ENCODE assay signal across 9 cellular contexts in the genomic region with DNA sequence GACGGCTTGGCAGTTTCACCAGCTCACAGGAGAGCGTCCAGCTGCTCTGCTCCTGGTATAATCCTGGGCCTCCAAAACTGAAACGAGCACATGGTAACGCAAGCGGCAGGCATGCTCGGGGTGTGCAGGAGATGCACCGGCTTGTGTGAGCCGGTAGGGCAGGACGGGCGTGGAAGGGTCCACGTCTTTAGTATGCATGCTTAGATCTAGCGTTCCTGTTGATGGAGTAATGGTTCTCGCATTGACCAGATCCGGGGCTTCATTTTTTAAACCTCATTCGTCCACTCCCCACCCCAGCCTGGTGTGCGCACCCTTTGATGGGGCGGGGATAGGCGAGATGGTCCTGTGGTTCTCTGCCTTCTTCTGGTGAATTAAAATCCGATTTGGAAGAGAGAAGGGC. TPM values are rescaled to one million over a fixed set of nuclear protein-coding genes. Genes with fewer than 3 reads are reported as not detected.
DNase-seq lines count a peak whose midpoint lies in the region; ATAC-seq and TF ChIP-seq lines count a peak whose summit lies in the region.
"Had no signal": no experiment of that assay in that cellular context is flagged by ENCODE, and none has a peak within 500 bp of the region (broad histone marks: within the 10 kb centered on the region; RNA-seq: fewer than 3 reads in every experiment).

No MANE protein-coding gene starts in this region.

- H3K4me3 ChIP-seq in HEK293 (ENCODE audit: low read depth, low read length) = peak overlapping the region; percentile 37
- H3K4me3 ChIP-seq in Panc1 (ENCODE audit: low read depth in 2 of 2, low read length in 2 of 2) = peak overlapping the region; percentile 30 to 31
- H3K4me3 ChIP-seq in ectodermal cell (ENCODE audit: insufficient read depth, low read depth, low read length) = peak overlapping the region; percentile 61
- H3K4me3 ChIP-seq in tibial nerve = peak overlapping the region; percentile 51 to 72 (median 56)

- peak in 1 of 2 donors; percentile 5 for TF ChIP-seq EP300 in tibial nerve (IDR thresholded peaks at IDR 0.05)

- BruUV-seq in Panc1 (replicated peaks; lab: Mats Ljungman, UMichigan) = no TSS peak

- H3K36me3 Mint-ChIP-seq in activated CD4-positive, alpha-beta T cell treated with anti-CD3 and anti-CD28 coated beads, Interleukin-2, amount 10 ng/mL, durations not matched to agents 24 days and 14 days (ENCODE audit: low read depth) = peaks cover 3% of the 10 kb centered on the region
- H3K36me3 Mint-ChIP-seq: natural killer cell treated with Interleukin-12 subunit alpha and Interleukin-12 subunit beta and Interleukin-15 and Interleukin-18, amount 100 ng/mL, for 72 hours had no signal

- H3K27ac Mint-ChIP-seq in activated CD4-positive, alpha-beta T cell treated with anti-CD3 and anti-CD28 coated beads, Interleukin-2, amount 10 ng/mL, durations not matched to agents 24 days and 14 days = peak overlapping the region; percentile 48
- H3K27ac Mint-ChIP-seq: natural killer cell treated with Interleukin-12 subunit alpha and Interleukin-12 subunit beta and Interleukin-15 and Interleukin-18, amount 100 ng/mL, for 72 hours had no signal

- no peak for TF ChIP-seq POLR2A in tibial nerve (IDR thresholded peaks at IDR 0.05)

- H3K4me3 Mint-ChIP-seq in activated CD4-positive, alpha-beta T cell treated with anti-CD3 and anti-CD28 coated beads, Interleukin-2, amount 10 ng/mL, durations not matched to agents 24 days and 14 days = peak overlapping the region; percentile 82
- H3K4me3 Mint-ChIP-seq: natural killer cell treated with Interleukin-12 subunit alpha and Interleukin-12 subunit beta and Interleukin-15 and Interleukin-18, amount 100 ng/mL, for 72 hours had no signal

- H3K36me3 ChIP-seq in HEK293 (ENCODE audit: control insufficient read depth in 2 of 2, insufficient read depth in 1 of 2, low read length in 2 of 2) = no peaks in the 10 kb centered on the region
- no peaks in the 10 kb centered on the region for H3K36me3 ChIP-seq in Panc1 (ENCODE audit: control insufficient read depth, insufficient read depth, low read length)
- H3K36me3 ChIP-seq in ectodermal cell (ENCODE audit: control insufficient read depth, insufficient read depth, low read length) = no peaks in the 10 kb centered on the region
- H3K36me3 ChIP-seq in tibial nerve = no peaks in the 10 kb centered on the region

- peaks cover 58% of the 10 kb centered on the region for H3K27me3 Mint-ChIP-seq in activated CD4-positive, alpha-beta T cell treated with anti-CD3 and anti-CD28 coated beads, Interleukin-2, amount 10 ng/mL, durations not matched to agents 24 days and 14 days

- no peak overlapping the region; the same call in 1 of the 2 replicates for H3K27ac ChIP-seq in HEK293 (ENCODE audit: extremely low read depth, low read depth, low read length)
- no peak overlapping the region for H3K27ac ChIP-seq in Panc1 (ENCODE audit: low read length)
- H3K27ac ChIP-seq in ectodermal cell (ENCODE audit: insufficient read depth, low read depth, low read length, poor library complexity, severe bottlenecking) = no peak overlapping the region
- peak overlapping the region; percentile 49 to 91 (median 73) for H3K27ac ChIP-seq in tibial nerve

- peaks cover 13% of the 10 kb centered on the region for H3K27me3 ChIP-seq in Panc1 (ENCODE audit: control insufficient read depth, insufficient read depth, low read length)
- H3K27me3 ChIP-seq in ectodermal cell (ENCODE audit: control insufficient read depth, insufficient read depth, low read length, poor library complexity, severe bottlenecking) = peaks cover 34% of the 10 kb centered on the region
- H3K27me3 ChIP-seq in tibial nerve = no peaks in the 10 kb centered on the region

- ATAC-seq in Panc1 = peak; percentile 76

- H3K9me3 ChIP-seq in HEK293 (ENCODE audit: control insufficient read depth, insufficient read depth, low read depth, low read length) (no peaks in the 10 kb centered on the region), Panc1 (ENCODE audit: control insufficient read depth, insufficient read depth, low read depth, low read length) (no peaks in the 10 kb centered on the region), ectodermal cell (ENCODE audit: control insufficient read depth, low read length) (no peaks in the 10 kb centered on the region), tibial nerve (no peaks in the 10 kb centered on the region)

- DNase-seq in activated CD4-positive, alpha-beta T cell treated with anti-CD3 and anti-CD28 coated beads, Interleukin-2, amount 10 ng/mL, durations not matched to agents 24 days and 14 days = peak; percentile 64
- no peak for DNase-seq in activated CD4-positive, alpha-beta T cell treated with anti-CD3 and anti-CD28 coated beads, Interleukin-2, amount 50 U/mL, for 1 hour
- DNase-seq in Panc1 (ENCODE audit: low read depth, low spot score) (no peak), lung microvascular endothelial cell (ENCODE audit: low read depth in 2 of 2) (peak; percentile 16 to 47), tibial nerve (ENCODE audit: low spot score in 2 of 2) (no peak), OCI-M2 (lab: John Stamatoyannopoulos, UW; ENCODE audit: unreplicated experiment) (no peak)

- in situ Hi-C loops in Panc1 (cut with HindIII; ENCODE audit: low pct_unique_long_range_greater_than_20kb, low sequenced_read_pairs) = no loop called here

- CTCF ChIA-PET in HEK293 (lab: Yijun Ruan, JAX) (no interaction called here), Panc1 (lab: Charles Lee) (no interaction called here)

- no peaks in the 10 kb centered on the region for H3K9me3 Mint-ChIP-seq in activated CD4-positive, alpha-beta T cell treated with anti-CD3 and anti-CD28 coated beads, Interleukin-2, amount 10 ng/mL, durations not matched to agents 24 days and 14 days
- H3K9me3 Mint-ChIP-seq: natural killer cell treated with Interleukin-12 subunit alpha and Interleukin-12 subunit beta and Interleukin-15 and Interleukin-18, amount 100 ng/mL, for 72 hours had no signal

- 12 to 14% methylated on average over 19 of the region's 19 CpGs for WGBS in ectodermal cell, 2 experiments
- 2 to 4% methylated on average over 14 to 19 of the region's 19 CpGs for WGBS in tibial nerve, 2 donors

- H3K4me1 ChIP-seq in HEK293 (ENCODE audit: control insufficient read depth, insufficient read depth, low read length) = 0 out of 2 replicates have a peak, but pooled peaks cover 2% of the 10 kb centered on the region
- peaks cover 4% of the 10 kb centered on the region; the same call in 1 of the 2 replicates for H3K4me1 ChIP-seq in Panc1 (ENCODE audit: control insufficient read depth, insufficient read depth, low read length)
- no peaks in the 10 kb centered on the region for H3K4me1 ChIP-seq in ectodermal cell (ENCODE audit: control insufficient read depth, insufficient read depth, low read length)
- peaks cover 0 to 15% (median 0%) of the 10 kb centered on the region in 4 donors for H3K4me1 ChIP-seq in tibial nerve

- POLR2A ChIA-PET in HEK293 (lab: Yijun Ruan, JAX) (no interaction called here), Panc1 (lab: Charles Lee) (no interaction called here)

- no peak for TF ChIP-seq CTCF in HEK293 (tag by site-specific recombination; IDR thresholded peaks at IDR 0.05)
- no peak for TF ChIP-seq CTCF in Panc1 (IDR thresholded peaks at IDR 0.05)
- peak in 1 of 5 experiments; percentile 26 for TF ChIP-seq CTCF in tibial nerve (IDR thresholded peaks at IDR 0.05)

- intact Hi-C loops in activated CD4-positive, alpha-beta T cell treated with anti-CD3 and anti-CD28 coated beads, Interleukin-2, amount 10 ng/mL, durations not matched to agents 24 days and 14 days (cut with micrococcal nuclease) = loop anchor here (2.0 kb wide), 1 partner anchor 47 kb away; the partner anchor contains the start of gene CYP4V2
- intact Hi-C loops in Panc1 (cut with micrococcal nuclease; ENCODE audit: unreplicated experiment) = no loop called here

- H3K4me1 Mint-ChIP-seq in activated CD4-positive, alpha-beta T cell treated with anti-CD3 and anti-CD28 coated beads, Interleukin-2, amount 10 ng/mL, durations not matched to agents 24 days and 14 days = peaks cover 7% of the 10 kb centered on the region

TF ChIP-seq in HEK293, 187 proteins besides CTCF, POLR2A, EP300 and RAD21 (continues in another document):
- TF ChIP-seq SP3 (tag by site-specific recombination; IDR thresholded peaks at IDR 0.05) (no peak), ZNF654 (tag by site-specific recombination; IDR thresholded peaks at IDR 0.05; ENCODE audit: low read depth) (no peak), ZNF558 (tag by site-specific recombination; IDR thresholded peaks at IDR 0.05) (no peak)
- TF ChIP-seq, protein P1, sequence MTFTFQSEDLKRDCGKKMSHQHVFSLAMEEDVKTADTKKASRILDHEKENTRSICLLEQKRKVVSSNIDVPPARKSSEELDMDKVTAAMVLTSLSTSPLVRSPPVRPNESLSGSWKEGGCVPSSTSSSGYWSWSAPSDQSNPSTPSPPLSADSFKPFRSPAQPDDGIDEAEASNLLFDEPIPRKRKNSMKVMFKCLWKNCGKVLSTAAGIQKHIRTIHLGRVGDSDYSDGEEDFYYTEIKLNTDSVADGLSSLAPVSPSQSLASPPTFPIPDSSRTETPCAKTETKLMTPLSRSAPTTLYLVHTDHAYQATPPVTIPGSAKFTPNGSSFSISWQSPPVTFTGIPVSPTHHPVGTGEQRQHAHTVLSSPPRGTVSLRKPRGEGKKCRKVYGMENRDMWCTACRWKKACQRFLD (tag by site-specific recombination; IDR thresholded peaks at IDR 0.05) = no peak

RNA-seq across cellular contexts. Expression of gene FAM149A, which starts 39.7 kb away (rescaled TPM):
- 0.33 TPM in 1 of 2 replicates, not detected in the other for total RNA-seq in activated CD4-positive, alpha-beta T cell treated with anti-CD3 and anti-CD28 coated beads, Interleukin-2, amount 10 ng/mL, durations not matched to agents 24 days and 14 days
- 0.13 TPM for total RNA-seq in Panc1 (2021; ENCODE audit: unreplicated experiment)
- not detected for polyA plus RNA-seq in Panc1 (2012; ENCODE audit: insufficient read length)
- polyA plus RNA-seq in ectodermal cell (2013, experiment 1 of 4) = 7.1 TPM
- polyA plus RNA-seq in ectodermal cell (2013, experiment 2 of 4) = 7.9 TPM
- polyA plus RNA-seq in ectodermal cell (2013, experiment 3 of 4) = 5.1 TPM
- 6.2 TPM for polyA plus RNA-seq in ectodermal cell (2013, experiment 4 of 4)
- total RNA-seq in lung microvascular endothelial cell = under 0.01 TPM in 1 of 2 replicates, not detected in the other
- total RNA-seq in tibial nerve = 10 to 100 TPM in 3 of 4 donors, 1 to 10 TPM in 1; 7.8 to 20.1 (median 13.8) TPM
- total RNA-seq: natural killer cell treated with Interleukin-12 subunit alpha and Interleukin-12 subunit beta and Interleukin-15 and Interleukin-18, amount 100 ng/mL, for 72 hours had no signal

RNA-seq across cellular contexts. Expression of gene CYP4V2, which starts 47.2 kb away (rescaled TPM):
- total RNA-seq in activated CD4-positive, alpha-beta T cell treated with anti-CD3 and anti-CD28 coated beads, Interleukin-2, amount 10 ng/mL, durations not matched to agents 24 days and 14 days = 8.7 and 9.7 TPM in 2 replicates
- 1.1 TPM for total RNA-seq in Panc1 (2021; ENCODE audit: unreplicated experiment)
- 0.48 TPM for polyA plus RNA-seq in Panc1 (2012; ENCODE audit: insufficient read length)
- polyA plus RNA-seq in ectodermal cell (2013, experiment 1 of 4) = 3.3 TPM
- 4.8 TPM for polyA plus RNA-seq in ectodermal cell (2013, experiment 2 of 4)
- polyA plus RNA-seq in ectodermal cell (2013, experiment 3 of 4) = 3.6 TPM
- polyA plus RNA-seq in ectodermal cell (2013, experiment 4 of 4) = 3.1 TPM
- total RNA-seq in lung microvascular endothelial cell = 1.7 and 2.8 TPM in 2 replicates
- 10 to 100 TPM; 36.3 to 56.6 (median 47.7) TPM for total RNA-seq in tibial nerve

Comparison
In these comparisons a context has a peak if more than half of its experiments do, and no peak if none do; other contexts are left out.
1. DNase-seq: peak in activated CD4-positive, alpha-beta T cell treated with anti-CD3 and anti-CD28 coated beads, Interleukin-2, amount 10 ng/mL, durations not matched to agents 24 days and 14 days (single experiment) and lung microvascular endothelial cell (2 of 2); none in activated CD4-positive, alpha-beta T cell treated with anti-CD3 and anti-CD28 coated beads, Interleukin-2, amount 50 U/mL, for 1 hour (single experiment), Panc1 (single experiment), tibial nerve (0 of 2) and OCI-M2 (single experiment).
2. H3K27ac ChIP-seq: peak in tibial nerve (4 of 4); none in HEK293 (single experiment), Panc1 (single experiment) and ectodermal cell (single experiment).
3. Peak in every context shown above with its lines, with median percentiles within 50 percentile points of each other: H3K4me3 ChIP-seq.